ENCODE assay signal across 24 cellular contexts in genomic region chr17:37098910-37099664, GRCh38.
DNase-seq lines count a peak whose midpoint lies in the region; ATAC-seq and TF ChIP-seq lines count a peak whose summit lies in the region.
"Had no signal": no experiment of that assay in that cellular context is flagged by ENCODE, and none has a peak within 500 bp of the region (broad histone marks: within the 10 kb centered on the region; RNA-seq: fewer than 3 reads in every experiment).

No MANE protein-coding gene starts in this region.

- ATAC-seq in activated T-helper 17 cell treated with anti-CD3 and anti-CD28 coated beads, Interleukin-2, amount 50 U/mL, for 72 hours (replicated peaks) = no peak
- no peak for ATAC-seq in stimulated activated effector memory CD8-positive, alpha-beta T cell treated with anti-CD3 and anti-CD28 coated beads, Interleukin-12 subunit alpha, Interleukin-12 subunit beta, amount 100 ng/mL, for 72 hours
- ATAC-seq in GM19023 (IDR thresholded peaks at IDR 0.05; ENCODE audit: unreplicated experiment) = no peak
- ATAC-seq: activated naive CD8-positive, alpha-beta T cell treated with anti-CD3 and anti-CD28 coated beads, Interleukin-2, amount 50 U/mL, for 24 hours; naive thymus-derived CD4-positive, alpha-beta T cell; Panc1 had no signal

- TF ChIP-seq CTCF in mammary epithelial cell (conservative IDR thresholded peaks at IDR 0.05 in 1 of 2, IDR thresholded peaks at IDR 0.05 in 1 of 2; ENCODE audit: extremely low read depth in 1 of 2, insufficient read depth in 1 of 2, low read depth in 1 of 2, low read length in 2 of 2) = no peak
- TF ChIP-seq CTCF in breast epithelium (IDR thresholded peaks at IDR 0.05) = no peak
- no peak for TF ChIP-seq CTCF in kidney epithelial cell (IDR thresholded peaks at IDR 0.05; ENCODE audit: insufficient read depth, low read length, poor library complexity, severe bottlenecking)

- H3K79me2 ChIP-seq in mammary epithelial cell (ENCODE audit: insufficient read depth, low read length) = no peaks in the 10 kb centered on the region

- H3K27me3 ChIP-seq in mammary epithelial cell (ENCODE audit: insufficient read depth, low read length) = no peaks in the 10 kb centered on the region
- H3K27me3 ChIP-seq in breast epithelium = no peaks in the 10 kb centered on the region
- no peaks in the 10 kb centered on the region for H3K27me3 ChIP-seq in kidney epithelial cell (ENCODE audit: control insufficient read depth, insufficient read depth, low read length)
- H3K27me3 ChIP-seq: uterus had no signal

- no peak overlapping the region for H3K4me2 ChIP-seq in mammary epithelial cell (ENCODE audit: insufficient read depth, low read depth, low read length)

- H3K4me1 ChIP-seq in mammary epithelial cell (ENCODE audit: insufficient read depth, low read length) = peaks cover 11% of the 10 kb centered on the region
- no peaks in the 10 kb centered on the region for H3K4me1 ChIP-seq in breast epithelium
- H3K4me1 ChIP-seq: uterus had no signal

- in situ Hi-C loops in mammary epithelial cell (cut with MboI; ENCODE audit: low sequenced_read_pairs in 2 of 2) = no loop called here

- H3K27ac ChIP-seq in mammary epithelial cell (ENCODE audit: insufficient read depth, low read depth, low read length) (no peak overlapping the region), breast epithelium (no peak overlapping the region)
- H3K27ac ChIP-seq: uterus had no signal

- TF ChIP-seq POLR2A in breast epithelium (IDR thresholded peaks at IDR 0.05) = no peak

- BruUV-seq in mammary epithelial cell (replicated peaks; lab: Mats Ljungman, UMichigan) = no TSS peak

- H3K9me3 Mint-ChIP-seq in activated T-helper 17 cell treated with anti-CD3 and anti-CD28 coated beads, Interleukin-2, amount 50 U/mL, for 72 hours = no peaks in the 10 kb centered on the region
- no peaks in the 10 kb centered on the region for H3K9me3 Mint-ChIP-seq in stimulated activated effector memory CD8-positive, alpha-beta T cell treated with anti-CD3 and anti-CD28 coated beads, Interleukin-12 subunit alpha, Interleukin-12 subunit beta, amount 100 ng/mL, for 72 hours
- H3K9me3 Mint-ChIP-seq: activated B cell treated with CpG ODN at 0.5 μM for 24 hours; activated naive CD8-positive, alpha-beta T cell treated with anti-CD3 and anti-CD28 coated beads, Interleukin-2, amount 50 U/mL, for 24 hours; immature natural killer cell; naive thymus-derived CD4-positive, alpha-beta T cell; T-helper 2 cell treated with Interferon-gamma antibody and Interleukin-4, amounts not matched to agents 5 μg/mL and 100 μg/mL, for 36 hours had no signal

- H2AFZ ChIP-seq in mammary epithelial cell (ENCODE audit: low read depth, low read length) = no peak overlapping the region

- peaks cover 61% of the 10 kb centered on the region for H3K36me3 Mint-ChIP-seq in activated T-helper 17 cell treated with anti-CD3 and anti-CD28 coated beads, Interleukin-2, amount 50 U/mL, for 72 hours (ENCODE audit: low read depth)
- peaks cover 38% of the 10 kb centered on the region for H3K36me3 Mint-ChIP-seq in stimulated activated effector memory CD8-positive, alpha-beta T cell treated with anti-CD3 and anti-CD28 coated beads, Interleukin-12 subunit alpha, Interleukin-12 subunit beta, amount 100 ng/mL, for 72 hours

- H3K27me3 Mint-ChIP-seq in activated T-helper 17 cell treated with anti-CD3 and anti-CD28 coated beads, Interleukin-2, amount 50 U/mL, for 72 hours = no peaks in the 10 kb centered on the region
- H3K27me3 Mint-ChIP-seq: activated B cell treated with CpG ODN at 0.5 μM for 24 hours; activated naive CD8-positive, alpha-beta T cell treated with anti-CD3 and anti-CD28 coated beads, Interleukin-2, amount 50 U/mL, for 24 hours; naive thymus-derived CD4-positive, alpha-beta T cell had no signal

- H3K4me3 ChIP-seq in mammary epithelial cell (replicated peaks in 1 of 3; ENCODE audit: insufficient read depth in 1 of 3, low read depth in 2 of 3, low read length in 3 of 3) (no peak overlapping the region), breast epithelium (no peak overlapping the region), kidney epithelial cell (ENCODE audit: low read depth, low read length) (no peak overlapping the region)
- H3K4me3 ChIP-seq: lung, uterus had no signal

- no peaks in the 10 kb centered on the region for H4K20me1 ChIP-seq in mammary epithelial cell (ENCODE audit: insufficient read depth, low read length)

- H3K9me3 ChIP-seq in mammary epithelial cell (replicated peaks; ENCODE audit: insufficient read depth, low read length) (no peaks in the 10 kb centered on the region), breast epithelium (no peaks in the 10 kb centered on the region)
- H3K9me3 ChIP-seq: uterus had no signal

- peak overlapping the region; percentile 32 for H3K27ac Mint-ChIP-seq in activated T-helper 17 cell treated with anti-CD3 and anti-CD28 coated beads, Interleukin-2, amount 50 U/mL, for 72 hours
- H3K27ac Mint-ChIP-seq in stimulated activated effector memory CD8-positive, alpha-beta T cell treated with anti-CD3 and anti-CD28 coated beads, Interleukin-12 subunit alpha, Interleukin-12 subunit beta, amount 100 ng/mL, for 72 hours = peak overlapping the region; percentile 10
- H3K27ac Mint-ChIP-seq: activated B cell treated with CpG ODN at 0.5 μM for 24 hours; activated naive CD8-positive, alpha-beta T cell treated with anti-CD3 and anti-CD28 coated beads, Interleukin-2, amount 50 U/mL, for 24 hours; T-helper 2 cell treated with Interferon-gamma antibody and Interleukin-4, amounts not matched to agents 5 μg/mL and 100 μg/mL, for 36 hours had no signal

- H3K36me3 ChIP-seq in mammary epithelial cell (ENCODE audit: insufficient read depth, low read length) = peaks cover 35% of the 10 kb centered on the region
- no peaks in the 10 kb centered on the region for H3K36me3 ChIP-seq in breast epithelium
- peaks cover 2% of the 10 kb centered on the region for H3K36me3 ChIP-seq in kidney epithelial cell (ENCODE audit: control insufficient read depth, insufficient read depth, low read length)
- H3K36me3 ChIP-seq: uterus had no signal

- no peaks in the 10 kb centered on the region for H3K4me1 Mint-ChIP-seq in activated T-helper 17 cell treated with anti-CD3 and anti-CD28 coated beads, Interleukin-2, amount 50 U/mL, for 72 hours
- H3K4me1 Mint-ChIP-seq in stimulated activated effector memory CD8-positive, alpha-beta T cell treated with anti-CD3 and anti-CD28 coated beads, Interleukin-12 subunit alpha, Interleukin-12 subunit beta, amount 100 ng/mL, for 72 hours = no peaks in the 10 kb centered on the region
- H3K4me1 Mint-ChIP-seq: activated naive CD8-positive, alpha-beta T cell treated with anti-CD3 and anti-CD28 coated beads, Interleukin-2, amount 50 U/mL, for 24 hours had no signal

- DNase-seq in mammary epithelial cell = peak; percentile 71
- no peak for DNase-seq in breast epithelium (ENCODE audit: low spot score in 2 of 2)
- DNase-seq in kidney epithelial cell (ENCODE audit: low read depth) = peak; percentile 5
- no peak for DNase-seq in stimulated activated effector memory CD8-positive, alpha-beta T cell treated with anti-CD3 and anti-CD28 coated beads, Interleukin-12 subunit alpha, Interleukin-12 subunit beta, amount 100 ng/mL, for 72 hours (ENCODE audit: low spot score in 2 of 2)
- DNase-seq in NCI-H2227 (lab: John Stamatoyannopoulos, UW; ENCODE audit: unreplicated experiment) = no peak
- no peak for DNase-seq in stimulated activated CD4-positive, alpha-beta T cell treated with anti-CD3 and anti-CD28 coated beads, Interleukin-1b, Interleukin-23, amount 100 ng/mL, for 48 hours
- DNase-seq: activated B cell treated with CpG ODN at 0.5 μM for 24 hours; activated naive CD8-positive, alpha-beta T cell treated with anti-CD3 and anti-CD28 coated beads, Interleukin-2, amount 50 U/mL, for 24 hours; C1 segment of cervical spinal cord; caudate nucleus; effector CD8-positive, alpha-beta T cell; head of caudate nucleus; immature natural killer cell; naive thymus-derived CD4-positive, alpha-beta T cell; NCI-H1930; NCI-H345; posterior cingulate gyrus; substantia nigra; uterus had no signal

- intact Hi-C loops in mammary epithelial cell (cut with micrococcal nuclease) = loop anchor here (10.0 kb wide), 1 partner anchor 136 kb away; no protein-coding TSS in a partner anchor
- intact Hi-C loops in breast epithelium (cut with DNase I; ENCODE audit: low total_unique reads) = no loop called here

- WGBS in mammary epithelial cell (ENCODE audit: low coverage, missing lambda C conversion rate) = 84% methylated on average over 6 of the region's 9 CpGs

- CTCF ChIA-PET in mammary epithelial cell (lab: Charles Lee; ENCODE audit: low non-redundant PET) = interaction anchor here (0.6 kb wide), 1 partner anchor 141 kb away, joined by 3 read pairs; no protein-coding TSS in a partner anchor

- no peak overlapping the region for H3K9ac ChIP-seq in mammary epithelial cell (ENCODE audit: insufficient read depth, low read length)

- dilution Hi-C loops in mammary epithelial cell (cut with HindIII; ENCODE audit: low sequenced_read_pairs) = no loop called here

- H3K4me3 Mint-ChIP-seq in activated T-helper 17 cell treated with anti-CD3 and anti-CD28 coated beads, Interleukin-2, amount 50 U/mL, for 72 hours = no peak overlapping the region
- H3K4me3 Mint-ChIP-seq in stimulated activated effector memory CD8-positive, alpha-beta T cell treated with anti-CD3 and anti-CD28 coated beads, Interleukin-12 subunit alpha, Interleukin-12 subunit beta, amount 100 ng/mL, for 72 hours = no peak overlapping the region
- H3K4me3 Mint-ChIP-seq: activated B cell treated with CpG ODN at 0.5 μM for 24 hours; activated naive CD8-positive, alpha-beta T cell treated with anti-CD3 and anti-CD28 coated beads, Interleukin-2, amount 50 U/mL, for 24 hours; immature natural killer cell; naive thymus-derived CD4-positive, alpha-beta T cell; T-helper 2 cell treated with Interferon-gamma antibody and Interleukin-4, amounts not matched to agents 5 μg/mL and 100 μg/mL, for 36 hours had no signal

Comparison
In these comparisons a context has a peak if more than half of its experiments do, and no peak if none do; other contexts are left out.
1. DNase-seq: peak in mammary epithelial cell (single experiment) and kidney epithelial cell (single experiment); none in breast epithelium (0 of 2), stimulated activated effector memory CD8-positive, alpha-beta T cell treated with anti-CD3 and anti-CD28 coated beads, Interleukin-12 subunit alpha, Interleukin-12 subunit beta, amount 100 ng/mL, for 72 hours (0 of 2), NCI-H2227 (single experiment) and stimulated activated CD4-positive, alpha-beta T cell treated with anti-CD3 and anti-CD28 coated beads, Interleukin-1b, Interleukin-23, amount 100 ng/mL, for 48 hours (single experiment).